ENCODE assay signal across 8 cellular contexts in the genomic region with DNA sequence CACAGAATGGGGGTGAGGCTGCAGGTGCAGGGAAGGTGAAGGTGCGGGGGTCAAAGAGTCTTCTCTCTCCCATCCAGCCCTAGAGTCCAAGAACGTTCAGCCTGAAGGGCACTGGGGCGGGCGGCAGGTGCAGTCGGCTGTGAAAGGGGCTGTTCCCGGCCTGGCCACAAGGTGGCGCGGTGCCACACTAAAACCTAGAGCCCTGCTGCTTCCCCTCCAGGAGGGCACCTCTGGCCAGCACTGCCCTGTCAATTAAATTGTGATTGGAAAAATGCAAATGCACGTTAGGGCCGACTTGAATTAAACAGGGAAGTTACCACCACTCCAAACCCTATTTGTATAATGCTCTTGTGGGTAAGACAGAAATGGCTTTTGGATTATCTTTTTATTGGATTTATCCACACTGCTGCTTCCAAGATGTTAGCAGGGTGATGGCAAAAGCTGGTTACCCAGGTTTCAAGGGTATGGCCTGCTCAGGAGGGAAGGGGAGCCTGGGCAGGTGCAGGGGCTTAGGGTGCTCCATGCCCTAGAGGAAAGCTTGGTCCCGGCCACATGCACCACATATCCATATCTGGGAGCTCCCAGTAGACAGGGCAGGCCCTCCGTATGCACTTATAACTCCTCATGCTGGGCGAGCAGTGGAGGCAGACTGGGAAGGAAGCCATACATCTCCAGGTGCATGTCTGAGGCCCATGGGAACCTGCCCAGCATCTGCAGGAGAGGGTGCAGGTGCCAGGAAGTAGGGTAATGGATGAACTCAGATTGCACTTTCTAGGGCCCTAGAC.
DNase-seq lines count a peak whose midpoint lies in the region; ATAC-seq lines count a peak whose summit lies in the region.

No MANE protein-coding gene starts in this region.

- no peak overlapping the region for H3K18ac ChIP-seq in mesendoderm (ENCODE audit: low read length)

- H2AK5ac ChIP-seq in mesendoderm (ENCODE audit: low read length) = no peak overlapping the region

- no peak overlapping the region for H3K4me2 ChIP-seq in mesendoderm (ENCODE audit: low read length)

- no peak overlapping the region for H4K5ac ChIP-seq in mesendoderm (ENCODE audit: low read length)

- H3K9ac ChIP-seq in mesendoderm (ENCODE audit: low read length) = no peak overlapping the region

- no peaks in the 10 kb centered on the region for H3K79me1 ChIP-seq in mesendoderm (ENCODE audit: low read length)

- H3K4me3 ChIP-seq in effector memory CD4-positive, alpha-beta T cell (ENCODE audit: insufficient read depth, low read depth, low read length, poor library complexity, severe bottlenecking) = no peak overlapping the region
- H3K4me3 ChIP-seq in mesendoderm (ENCODE audit: low read length) = no peak overlapping the region

- no peaks in the 10 kb centered on the region for H3K27me3 ChIP-seq in effector memory CD4-positive, alpha-beta T cell (replicated peaks; ENCODE audit: control insufficient read depth, insufficient read depth, low read length, poor library complexity, severe bottlenecking)
- no peaks in the 10 kb centered on the region for H3K27me3 ChIP-seq in mesendoderm (ENCODE audit: insufficient read depth, low read length, poor library complexity)

- H3K56ac ChIP-seq in mesendoderm (ENCODE audit: low read length) = no peak overlapping the region

- no peaks in the 10 kb centered on the region for H3K36me3 ChIP-seq in effector memory CD4-positive, alpha-beta T cell (ENCODE audit: control insufficient read depth, insufficient read depth, low read length)
- H3K36me3 ChIP-seq in mesendoderm (ENCODE audit: control insufficient read depth, insufficient read depth, low read length) = no peaks in the 10 kb centered on the region

- H3K27ac ChIP-seq in effector memory CD4-positive, alpha-beta T cell (ENCODE audit: insufficient read depth, low read length, poor library complexity, severe bottlenecking) = no peak overlapping the region
- no peak overlapping the region for H3K27ac ChIP-seq in mesendoderm (ENCODE audit: low read depth, low read length)

- H3K79me2 ChIP-seq in mesendoderm (ENCODE audit: control insufficient read depth, insufficient read depth, low read length) = no peaks in the 10 kb centered on the region

- H2BK120ac ChIP-seq in mesendoderm (ENCODE audit: low read depth, low read length) = no peak overlapping the region

- peak; percentile 68 for DNase-seq in G401 (ENCODE audit: low spot score)
- DNase-seq in NCI-H82 treated with DMSO at 0.1 percent for 48 hours (lab: John Stamatoyannopoulos, UW; ENCODE audit: unreplicated experiment) = peak; percentile 89
- DNase-seq in activated CD8-positive, alpha-beta memory T cell treated with anti-CD3 and anti-CD28 coated beads for 1 hour (ENCODE audit: extremely low read depth in 1 of 2, low read depth in 1 of 2) = peak; percentile 20 to 61
- DNase-seq in effector memory CD4-positive, alpha-beta T cell = peak; percentile 29 to 55 (median 38)
- peak; percentile 57 for DNase-seq in mesendoderm
- DNase-seq in stimulated activated CD8-positive, alpha-beta memory T cell treated with anti-CD3 and anti-CD28 coated beads, Interleukin-15, amount 100 ng/mL, for 48 hours (ENCODE audit: low read depth in 2 of 2) = peak; percentile 32 to 57

- no peaks in the 10 kb centered on the region for H3K4me1 ChIP-seq in effector memory CD4-positive, alpha-beta T cell (ENCODE audit: control insufficient read depth, insufficient read depth, low read length, poor library complexity, severe bottlenecking)
- H3K4me1 ChIP-seq in mesendoderm (ENCODE audit: control insufficient read depth, low read depth, low read length) = no peaks in the 10 kb centered on the region

- in situ Hi-C loops in G401 (cut with HindIII; ENCODE audit: low sequenced_read_pairs) = no loop called here

- H3K9me3 ChIP-seq in effector memory CD4-positive, alpha-beta T cell (ENCODE audit: control insufficient read depth, low read length) = no peaks in the 10 kb centered on the region

- no CpG with 5 or more reads among the region's 13 CpGs for WGBS in mesendoderm (ENCODE audit: extremely low coverage, insufficient coverage, low lambda C conversion rate)

- ATAC-seq in HG03196 (IDR thresholded peaks at IDR 0.05; ENCODE audit: unreplicated experiment) = peak; percentile 72
- no peak for ATAC-seq in GM21528 (IDR thresholded peaks at IDR 0.05; ENCODE audit: low FRiP score, unreplicated experiment)

- H2BK5ac ChIP-seq in mesendoderm (ENCODE audit: low read length) = no peak overlapping the region

- no peak overlapping the region for H2BK15ac ChIP-seq in mesendoderm (replicated peaks; ENCODE audit: low read depth)

- no peak overlapping the region for H3K4ac ChIP-seq in mesendoderm (ENCODE audit: low read depth, low read length)

- no peak overlapping the region for H4K8ac ChIP-seq in mesendoderm (ENCODE audit: low read depth, low read length)

- no peak overlapping the region for H3K23ac ChIP-seq in mesendoderm (ENCODE audit: low read length)

Comparison
In these comparisons a context has a peak if more than half of its experiments do, and no peak if none do; other contexts are left out.
1. DNase-seq: peak in every context shown above with its lines; median percentile 89 in NCI-H82 treated with DMSO at 0.1 percent for 48 hours; 68 in G401; 57 in mesendoderm; 44 in stimulated activated CD8-positive, alpha-beta memory T cell treated with anti-CD3 and anti-CD28 coated beads, Interleukin-15, amount 100 ng/mL, for 48 hours; 40 in activated CD8-positive, alpha-beta memory T cell treated with anti-CD3 and anti-CD28 coated beads for 1 hour; 38 in effector memory CD4-positive, alpha-beta T cell.